12 cellular contexts compared by ENCODE assay signal in genomic region chr6:144341831-144342527, GRCh38. TPM values are rescaled to one million over a fixed set of nuclear protein-coding genes. Genes with fewer than 3 reads are reported as not detected.
A peak's percentile ranks its signal among the peaks of the same experiment; 100 is the strongest.
DNase-seq lines count a peak whose midpoint lies in the region; ATAC-seq and TF ChIP-seq lines count a peak whose summit lies in the region.
"Had no signal": no experiment of that assay in that cellular context is flagged by ENCODE, and none has a peak within 500 bp of the region (broad histone marks: within the 10 kb centered on the region; RNA-seq: fewer than 3 reads in every experiment).

No MANE protein-coding gene starts in this region.

- no peak overlapping the region for H2AFZ ChIP-seq in MM.1S (ENCODE audit: low read length)

- H3F3A ChIP-seq in MM.1S (ENCODE audit: insufficient read depth, low read length) = peaks cover 16% of the 10 kb centered on the region; the same call in 1 of the 2 replicates

- DNase-seq in MM.1S (no peak), foreskin keratinocyte (no peak), kidney glomerular epithelial cell (lab: John Stamatoyannopoulos, UW) (no peak), NCI-H1048 (lab: John Stamatoyannopoulos, UW) (no peak), NCI-H446 (lab: John Stamatoyannopoulos, UW) (no peak)
- DNase-seq in stimulated activated CD4-positive, alpha-beta T cell treated with anti-CD3 and anti-CD28 coated beads, Interleukin-2, amount 100 ng/mL, for 48 hours = no peak
- DNase-seq: activated naive CD8-positive, alpha-beta T cell treated with anti-CD3 and anti-CD28 coated beads for 36 hours; lower lobe of right lung; NCI-H226; tibial artery had no signal

- H3K4me3 ChIP-seq in BLaER1 treated with 17β-estradiol and CSF1 and Interleukin-3, amounts not matched to agents 10 nM and 100 nM = no peak overlapping the region
- H3K4me3 ChIP-seq in MM.1S (ENCODE audit: low read length) = no peak overlapping the region
- H3K4me3 ChIP-seq: lower lobe of right lung, tibial artery had no signal

- ATAC-seq in GM21390 (IDR thresholded peaks at IDR 0.05; ENCODE audit: unreplicated experiment) (peak; percentile 56), foreskin keratinocyte (no peak)
- ATAC-seq: lower lobe of right lung had no signal

- H3K9me3 ChIP-seq in BLaER1 treated with 17β-estradiol and CSF1 and Interleukin-3, amounts not matched to agents 10 nM and 100 nM (replicated peaks in 1 of 11) = no peaks in the 10 kb centered on the region
- no peaks in the 10 kb centered on the region for H3K9me3 ChIP-seq in MM.1S (replicated peaks; ENCODE audit: insufficient read depth, low read length)
- H3K9me3 ChIP-seq: lower lobe of right lung, tibial artery had no signal

- H3K27me3 ChIP-seq in BLaER1 treated with 17β-estradiol and CSF1 and Interleukin-3, amounts not matched to agents 10 nM and 100 nM = no peaks in the 10 kb centered on the region
- no peaks in the 10 kb centered on the region for H3K27me3 ChIP-seq in MM.1S (replicated peaks; ENCODE audit: insufficient read depth, low read length)
- no peaks in the 10 kb centered on the region for H3K27me3 ChIP-seq in foreskin keratinocyte
- H3K27me3 ChIP-seq: tibial artery had no signal

- H3K27ac ChIP-seq in BLaER1 treated with 17β-estradiol and CSF1 and Interleukin-3, amounts not matched to agents 10 nM and 100 nM = peak overlapping the region in 10 of 11 experiments; percentile 5 to 90 (median 32); a peak in 11 of 22 replicates
- peak overlapping the region; percentile 43; the same call in 1 of the 2 replicates for H3K27ac ChIP-seq in MM.1S (ENCODE audit: low read length)
- H3K27ac ChIP-seq in foreskin keratinocyte = peak overlapping the region; percentile 41
- H3K27ac ChIP-seq: lower lobe of right lung had no signal

- peaks cover 14% of the 10 kb centered on the region for H3K79me2 ChIP-seq in MM.1S (ENCODE audit: low read length)

- peaks cover 0 to 3% (median 0%) of the 10 kb centered on the region in 11 experiments; a peak in 1 of 22 replicates for H3K36me3 ChIP-seq in BLaER1 treated with 17β-estradiol and CSF1 and Interleukin-3, amounts not matched to agents 10 nM and 100 nM
- H3K36me3 ChIP-seq in MM.1S (replicated peaks; ENCODE audit: insufficient read depth, low read length) = no peaks in the 10 kb centered on the region
- H3K36me3 ChIP-seq: lower lobe of right lung, tibial artery had no signal

- no peaks in the 10 kb centered on the region for H3K9me2 ChIP-seq in MM.1S (replicated peaks; ENCODE audit: insufficient read depth, low read length)

- no peak overlapping the region; a peak in 1 of 22 replicates for H3K9ac ChIP-seq in BLaER1 treated with 17β-estradiol and CSF1 and Interleukin-3, amounts not matched to agents 10 nM and 100 nM
- no peak overlapping the region for H3K9ac ChIP-seq in MM.1S (ENCODE audit: low read length)

- H4K20me1 ChIP-seq in BLaER1 treated with 17β-estradiol and CSF1 and Interleukin-3, amounts not matched to agents 10 nM and 100 nM = no peaks in the 10 kb centered on the region
- no peaks in the 10 kb centered on the region for H4K20me1 ChIP-seq in MM.1S (ENCODE audit: insufficient read depth, low read length)

- no peak for TF ChIP-seq CTCF in MM.1S (IDR thresholded peaks at IDR 0.05; ENCODE audit: low read length)
- TF ChIP-seq CTCF in foreskin keratinocyte (conservative IDR thresholded peaks at IDR 0.05) = no peak

- H3K4me1 ChIP-seq in BLaER1 treated with 17β-estradiol and CSF1 and Interleukin-3, amounts not matched to agents 10 nM and 100 nM = peaks cover 65 to 87% (median 84%) of the 10 kb centered on the region in 10 experiments
- H3K4me1 ChIP-seq in MM.1S (ENCODE audit: low read length) (peaks cover 25% of the 10 kb centered on the region), foreskin keratinocyte (peaks cover 49% of the 10 kb centered on the region)

- H3K4me2 ChIP-seq in BLaER1 treated with 17β-estradiol and CSF1 and Interleukin-3, amounts not matched to agents 10 nM and 100 nM = peak overlapping the region; percentile 22 to 97 (median 62); a peak in 21 of 22 replicates
- peak overlapping the region; percentile 41 for H3K4me2 ChIP-seq in MM.1S (ENCODE audit: low read depth, low read length)

RNA-seq across cellular contexts. Expression of gene UTRN, which starts 56.8 kb away (rescaled TPM):
- 40.2 and 45.6 TPM in 2 replicates for total RNA-seq in foreskin keratinocyte
- polyA plus RNA-seq in foreskin keratinocyte = 1.8 and 2.1 TPM in 2 replicates
